In genomic region chr7:151301471-151302462, GRCh38 we compare ENCODE assay signal across 19 cellular contexts.
"Had no signal": no experiment of that assay in that cellular context is flagged by ENCODE, and none has a peak within 500 bp of the region (broad histone marks: within the 10 kb centered on the region; RNA-seq: fewer than 3 reads in every experiment).

No MANE protein-coding gene starts in this region.

- ATAC-seq: activated CD8-positive, alpha-beta T cell treated with anti-CD3 and anti-CD28 coated beads, Interleukin-2, amount 10 ng/mL, durations not matched to agents 7 days and 5 days; activated T-cell treated with anti-CD3 and anti-CD28 coated beads, Interleukin-2, amount 50 U/mL, for 72 hours; PC-3 had no signal

- DNase-seq: activated CD4-positive, alpha-beta T cell treated with anti-CD3 and anti-CD28 coated beads for 48 hours; activated CD4-positive, alpha-beta T cell treated with anti-CD3 and anti-CD28 coated beads, Interleukin-2, amount 50 U/mL, for 4 hours; activated CD4-positive, CD25-positive, alpha-beta regulatory T cell treated with anti-CD3 and anti-CD28 coated beads, Interleukin-2, amount 50 U/mL, for 72 hours; activated CD8-positive, alpha-beta T cell treated with anti-CD3 and anti-CD28 coated beads, Interleukin-2, amount 10 ng/mL, durations not matched to agents 7 days and 5 days; activated gamma-delta T cell treated with Interleukin-2 at 50 U/mL for 16 hours; activated naive CD4-positive, alpha-beta T cell treated with anti-CD3 and anti-CD28 coated beads, Interleukin-2, amount 10 ng/mL, durations not matched to agents 7 days and 5 days; activated naive CD8-positive, alpha-beta T cell treated with anti-CD3 and anti-CD28 coated beads for 36 hours; activated T-cell treated with anti-CD3 and anti-CD28 coated beads, Interleukin-2, amount 50 U/mL, for 72 hours; brain microvascular endothelial cell; MV-4-11; NCI-H1092 treated with DMSO at 0.1 percent for 48 hours; NCI-H1417 treated with DMSO at 0.1 percent for 48 hours; NCI-H1694 treated with DMSO at 0.1 percent for 48 hours; NCI-H2029 treated with DMSO at 0.1 percent for 48 hours; NCI-H510A treated with DMSO at 0.1 percent for 48 hours; NCI-H69; PC-3; SHP77 treated with DMSO at 0.1 percent for 48 hours had no signal

- H3K4me2 ChIP-seq: KMS-11 had no signal

- H3K36me3 ChIP-seq: brain microvascular endothelial cell had no signal

- H3K9ac ChIP-seq: KMS-11 had no signal

- H3K27ac ChIP-seq: brain microvascular endothelial cell, KMS-11 had no signal
